ENCODE assay signal across 21 cellular contexts in genomic region chr9:98830554-98830953, GRCh38.
"Had no signal": no experiment of that assay in that cellular context is flagged by ENCODE, and none has a peak within 500 bp of the region (broad histone marks: within the 10 kb centered on the region; RNA-seq: fewer than 3 reads in every experiment).

No MANE protein-coding gene starts in this region.

- H3K9me3 Mint-ChIP-seq: naive thymus-derived CD4-positive, alpha-beta T cell had no signal

- ATAC-seq: esophagus mucosa; heart right ventricle; left lobe of liver; naive thymus-derived CD4-positive, alpha-beta T cell had no signal

- H3K36me3 ChIP-seq: heart right ventricle, ovary, right atrium auricular region, thoracic aorta had no signal

- H3K27ac ChIP-seq: coronary artery, dorsolateral prefrontal cortex, heart right ventricle, ovary, right atrium auricular region, stomach, thoracic aorta had no signal

- H3K27me3 ChIP-seq: dorsolateral prefrontal cortex, heart right ventricle, ovary, right atrium auricular region, stomach had no signal

- H3K9me3 ChIP-seq: heart right ventricle, ovary, right atrium auricular region, stomach, thoracic aorta had no signal

- H3K27ac Mint-ChIP-seq: naive thymus-derived CD4-positive, alpha-beta T cell had no signal

- DNase-seq: dorsolateral prefrontal cortex; effector CD8-positive, alpha-beta T cell; heart right ventricle; hypothalamus; mammary epithelial cell; naive thymus-derived CD4-positive, alpha-beta T cell; nucleus accumbens; ovary; small intestine; stimulated activated CD4-positive, alpha-beta T cell treated with anti-CD3 and anti-CD28 coated beads, Interleukin-12 subunit alpha, Interleukin-12 subunit beta, amount 100 ng/mL, for 4 hours; stimulated activated naive CD4-positive, alpha-beta T cell; stomach; substantia nigra; trophoblast cell had no signal

- H3K4me3 ChIP-seq: coronary artery, dorsolateral prefrontal cortex, heart right ventricle, ovary, right atrium auricular region, stomach, thoracic aorta had no signal

- FAIRE-seq: frontal cortex, islet of Langerhans, small intestine had no signal
